Comparison of ENCODE assay signal across 19 cellular contexts in the genomic region with DNA sequence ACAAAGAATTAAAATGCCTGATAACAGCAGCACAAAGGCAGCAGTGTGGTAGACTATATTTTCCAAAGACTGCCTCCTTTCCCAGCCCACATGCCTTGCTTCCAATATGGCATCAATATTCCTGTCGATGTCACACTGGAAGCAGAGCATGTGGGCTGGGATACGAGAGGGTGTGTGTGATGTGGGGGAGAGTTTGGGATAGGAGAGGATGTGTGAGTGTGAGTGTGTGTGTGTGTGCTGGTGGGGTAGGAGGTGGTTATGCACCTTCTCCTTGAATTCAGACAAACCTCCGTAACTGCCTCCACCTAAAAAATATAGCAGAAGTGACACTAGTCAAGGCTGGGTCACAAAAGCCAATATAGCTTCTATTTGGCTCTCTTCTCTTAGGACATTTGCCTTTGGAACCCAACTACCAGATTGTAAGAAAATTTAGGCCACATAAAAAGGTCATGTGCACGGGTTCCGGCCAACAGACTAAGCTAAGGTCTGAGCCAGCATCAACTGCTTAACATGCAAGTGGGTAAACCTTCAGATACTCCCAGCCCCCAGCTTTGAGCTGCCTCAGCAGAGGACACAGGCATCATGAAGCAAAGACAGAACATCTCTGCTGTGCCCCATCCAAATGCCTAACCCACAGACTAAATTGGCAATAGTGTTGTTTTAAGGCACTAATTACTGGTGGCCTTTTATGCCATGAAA.
"Had no signal": no experiment of that assay in that cellular context is flagged by ENCODE, and none has a peak within 500 bp of the region (broad histone marks: within the 10 kb centered on the region; RNA-seq: fewer than 3 reads in every experiment).

No MANE protein-coding gene starts in this region.

- H3K27ac Mint-ChIP-seq: activated T-cell treated with anti-CD3 and anti-CD28 coated beads, Interleukin-2, amount 50 U/mL, for 24 hours; natural killer cell; stimulated activated naive B cell treated with anti-CD40 and anti-IgM and Interleukin-4, amounts not matched to agents 10 μg/mL and 1 μg/mL and 100 μg/mL, for 72 hours had no signal

- H3K4me3 ChIP-seq: body of pancreas, heart left ventricle, skin epidermis, thyroid gland, uterus had no signal

- H3K4me1 ChIP-seq: uterus had no signal

- H3K9me3 Mint-ChIP-seq: activated T-cell treated with anti-CD3 and anti-CD28 coated beads, Interleukin-2, amount 50 U/mL, for 24 hours; natural killer cell; stimulated activated naive B cell treated with anti-CD40 and anti-IgM and Interleukin-4, amounts not matched to agents 10 μg/mL and 1 μg/mL and 100 μg/mL, for 72 hours had no signal

- H3K27me3 Mint-ChIP-seq: activated T-cell treated with anti-CD3 and anti-CD28 coated beads, Interleukin-2, amount 50 U/mL, for 24 hours; stimulated activated naive B cell treated with anti-CD40 and anti-IgM and Interleukin-4, amounts not matched to agents 10 μg/mL and 1 μg/mL and 100 μg/mL, for 72 hours had no signal

- DNase-seq: activated CD4-positive, alpha-beta T cell treated with anti-CD3 and anti-CD28 coated beads for 1 hour; activated CD4-positive, alpha-beta T cell treated with anti-CD3 and anti-CD28 coated beads, Interleukin-2, amount 50 U/mL, for 48 hours; activated effector memory CD4-positive, alpha-beta T cell treated with Interleukin-2 at 50 U/mL for 16 hours; activated naive CD4-positive, alpha-beta T cell treated with anti-CD3 and anti-CD28 coated beads, Interleukin-2, amount 50 U/mL, for 16 hours; activated T-cell treated with anti-CD3 and anti-CD28 coated beads, Interleukin-2, amount 50 U/mL, for 24 hours; body of pancreas; central memory CD4-positive, alpha-beta T cell; effector memory CD4-positive, alpha-beta T cell; foreskin keratinocyte; heart left ventricle; left cardiac atrium; natural killer cell; stimulated activated CD4-positive, alpha-beta T cell treated with anti-CD3 and anti-CD28 coated beads, Interleukin-15, amount 100 ng/mL, for 24 hours; stimulated activated CD4-positive, alpha-beta T cell treated with anti-CD3 and anti-CD28 coated beads, Interleukin-4, amount 100 ng/mL, for 1 hour; stimulated activated naive B cell treated with anti-CD40 and anti-IgM and Interleukin-4, amounts not matched to agents 10 μg/mL and 1 μg/mL and 100 μg/mL, for 72 hours; thyroid gland; uterus had no signal

- ATAC-seq: body of pancreas; foreskin keratinocyte; heart left ventricle; left cardiac atrium; natural killer cell; stimulated activated naive B cell treated with anti-CD40 and anti-IgM and Interleukin-4, amounts not matched to agents 10 μg/mL and 1 μg/mL and 100 μg/mL, for 72 hours had no signal

- H3K36me3 Mint-ChIP-seq: natural killer cell had no signal

- H3K9me3 ChIP-seq: body of pancreas, neutrophil, thyroid gland, uterus had no signal

- H3K27me3 ChIP-seq: body of pancreas, foreskin keratinocyte, heart left ventricle, neutrophil, thyroid gland, uterus had no signal

- H3K27ac ChIP-seq: body of pancreas, foreskin keratinocyte, heart left ventricle, neutrophil, skin epidermis, thyroid gland, uterus had no signal

- H3K36me3 ChIP-seq: neutrophil, thyroid gland, uterus had no signal

- H3K4me3 Mint-ChIP-seq: activated T-cell treated with anti-CD3 and anti-CD28 coated beads, Interleukin-2, amount 50 U/mL, for 24 hours; natural killer cell; stimulated activated naive B cell treated with anti-CD40 and anti-IgM and Interleukin-4, amounts not matched to agents 10 μg/mL and 1 μg/mL and 100 μg/mL, for 72 hours had no signal
